In the genomic region with DNA sequence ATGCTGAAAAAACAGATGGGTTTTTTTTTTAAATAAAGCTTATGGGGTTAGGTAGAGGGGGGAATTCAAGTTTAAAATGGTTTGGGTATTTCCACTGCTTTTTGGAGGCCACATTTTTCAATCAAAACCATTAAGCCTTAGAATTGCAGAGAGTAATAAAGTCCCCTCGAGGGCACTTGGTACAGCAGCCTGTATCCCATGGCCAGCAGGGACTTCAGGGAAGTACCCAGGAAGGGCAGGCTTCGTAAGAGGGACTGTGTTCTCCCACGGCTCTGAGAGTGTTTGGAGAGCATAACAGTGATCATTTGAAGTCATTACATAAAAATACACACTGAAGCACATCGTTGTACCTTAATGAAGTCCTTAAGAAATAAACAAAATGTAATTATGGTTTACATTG, we compare ENCODE assay signal across 25 cellular contexts.
"Had no signal": no experiment of that assay in that cellular context is flagged by ENCODE, and none has a peak within 500 bp of the region (broad histone marks: within the 10 kb centered on the region; RNA-seq: fewer than 3 reads in every experiment).

No MANE protein-coding gene starts in this region.

- H3K27ac ChIP-seq: adrenal gland, ascending aorta, brain microvascular endothelial cell, esophagus squamous epithelium, left ventricle myocardium inferior, neutrophil, prostate gland, sigmoid colon, suprapubic skin, tibial nerve, VCaP had no signal

- DNase-seq: activated CD4-positive, alpha-beta T cell treated with anti-CD3 and anti-CD28 coated beads for 4 hours; activated CD4-positive, alpha-beta T cell treated with anti-CD3 and anti-CD28 coated beads, Interleukin-2, amount 50 U/mL, for 4 hours; activated effector memory CD4-positive, alpha-beta T cell treated with Interleukin-2 at 50 U/mL for 16 hours; activated naive CD4-positive, alpha-beta T cell treated with anti-CD3 and anti-CD28 coated beads for 36 hours; activated naive CD8-positive, alpha-beta T cell treated with anti-CD3 and anti-CD28 coated beads for 36 hours; brain microvascular endothelial cell; esophagus squamous epithelium; foreskin melanocyte; glutamatergic neuron; left ventricle myocardium inferior; sigmoid colon; small intestine; stimulated activated CD4-positive, alpha-beta T cell treated with anti-CD3 and anti-CD28 coated beads, Interleukin-4, amount 100 ng/mL, for 24 hours; stimulated activated naive CD8-positive, alpha-beta T cell treated with anti-CD3 and anti-CD28 coated beads, Interleukin-15, amount 100 ng/mL, for 72 hours; T-helper 9 cell had no signal

- ATAC-seq: stimulated activated effector memory CD8-positive, alpha-beta T cell treated with anti-CD3 and anti-CD28 coated beads, Interleukin-12 subunit alpha, Interleukin-12 subunit beta, amount 100 ng/mL, for 72 hours; stimulated activated naive CD8-positive, alpha-beta T cell treated with anti-CD3 and anti-CD28 coated beads, Interleukin-15, amount 100 ng/mL, for 72 hours had no signal

- FAIRE-seq: islet of Langerhans, small intestine, TTC549 had no signal
